In genomic region chr4:8224596-8225289, GRCh38 we compare ENCODE assay signal across 25 cellular contexts. TPM values are rescaled to one million over a fixed set of nuclear protein-coding genes. Genes with fewer than 3 reads are reported as not detected.
DNase-seq lines count a peak whose midpoint lies in the region; ATAC-seq and TF ChIP-seq lines count a peak whose summit lies in the region.
"Had no signal": no experiment of that assay in that cellular context is flagged by ENCODE, and none has a peak within 500 bp of the region (broad histone marks: within the 10 kb centered on the region; RNA-seq: fewer than 3 reads in every experiment).

No MANE protein-coding gene starts in this region.

- H3K4me3 ChIP-seq in BLaER1 treated with 17β-estradiol and CSF1 and Interleukin-3, amounts not matched to agents 10 nM and 100 nM, result peak overlapping the region in 2 of 10 experiments; percentile 21 to 46; a peak in 3 of 20 replicates
- H3K4me3 ChIP-seq in CD8-positive, alpha-beta memory T cell (ENCODE audit: low read length), result no peak overlapping the region
- H3K4me3 ChIP-seq in WERI-Rb-1 (ENCODE audit: low read depth, low read length) (no peak overlapping the region), mesendoderm (ENCODE audit: low read length) (no peak overlapping the region)
- H3K4me3 ChIP-seq: MG63, pancreas, transverse colon had no signal

- peak overlapping the region; percentile 84 to 96 (median 91) for H3K4me2 ChIP-seq in BLaER1 treated with 17β-estradiol and CSF1 and Interleukin-3, amounts not matched to agents 10 nM and 100 nM
- H3K4me2 ChIP-seq in mesendoderm (ENCODE audit: low read length), result no peak overlapping the region

- no peaks in the 10 kb centered on the region for H3K79me2 ChIP-seq in mesendoderm (ENCODE audit: control insufficient read depth, insufficient read depth, low read length)

- peak overlapping the region; percentile 82 for H2BK120ac ChIP-seq in mesendoderm (ENCODE audit: low read depth, low read length)

- H3K27me3 ChIP-seq in BLaER1 treated with 17β-estradiol and CSF1 and Interleukin-3, amounts not matched to agents 10 nM and 100 nM, result no peaks in the 10 kb centered on the region
- no peaks in the 10 kb centered on the region for H3K27me3 ChIP-seq in CD8-positive, alpha-beta memory T cell (ENCODE audit: insufficient read depth, low read length, poor library complexity, severe bottlenecking)
- H3K27me3 ChIP-seq in WERI-Rb-1 (ENCODE audit: insufficient read depth, low read depth, severe bottlenecking) (no peaks in the 10 kb centered on the region), mesendoderm (ENCODE audit: insufficient read depth, low read length, poor library complexity) (no peaks in the 10 kb centered on the region)
- H3K27me3 ChIP-seq: MG63, pancreas, transverse colon had no signal

- H3K27ac Mint-ChIP-seq in CD8-positive, alpha-beta memory T cell, result peak overlapping the region in 6 of 8 donors; percentile 29 to 87 (median 78)
- H3K27ac Mint-ChIP-seq: stimulated activated naive CD8-positive, alpha-beta T cell treated with anti-CD3 and anti-CD28 coated beads, Interleukin-15, amount 100 ng/mL, for 72 hours had no signal

- no peaks in the 10 kb centered on the region for H3K9me3 Mint-ChIP-seq in CD8-positive, alpha-beta memory T cell
- H3K9me3 Mint-ChIP-seq: stimulated activated naive CD8-positive, alpha-beta T cell treated with anti-CD3 and anti-CD28 coated beads, Interleukin-15, amount 100 ng/mL, for 72 hours; T-cell had no signal

- peaks cover 27 to 89% (median 50%) of the 10 kb centered on the region in 11 experiments; a peak in 20 of 22 replicates for H3K36me3 ChIP-seq in BLaER1 treated with 17β-estradiol and CSF1 and Interleukin-3, amounts not matched to agents 10 nM and 100 nM
- H3K36me3 ChIP-seq in CD8-positive, alpha-beta memory T cell (ENCODE audit: insufficient read depth, low read length), result peaks cover 13% of the 10 kb centered on the region
- H3K36me3 ChIP-seq in WERI-Rb-1 (peaks cover 5% of the 10 kb centered on the region), mesendoderm (ENCODE audit: control insufficient read depth, insufficient read depth, low read length) (no peaks in the 10 kb centered on the region)
- H3K36me3 ChIP-seq: MG63, transverse colon had no signal

- WGBS in mesendoderm (ENCODE audit: extremely low coverage, insufficient coverage, low lambda C conversion rate), result no CpG with 5 or more reads among the region's 13 CpGs

- peak overlapping the region; percentile 80 for H3K56ac ChIP-seq in mesendoderm (ENCODE audit: low read length)

- H3K23ac ChIP-seq in mesendoderm (ENCODE audit: low read length), result peak overlapping the region; percentile 68

- peak overlapping the region; percentile 24 to 92 (median 49) for H3K4me3 Mint-ChIP-seq in CD8-positive, alpha-beta memory T cell

- peak in 2 of 5 donors; percentile 24 to 65 for DNase-seq in CD8-positive, alpha-beta memory T cell
- DNase-seq in WERI-Rb-1 (no peak), mesendoderm (no peak), epidermal melanocyte (ENCODE audit: insufficient read length, low spot score) (no peak), AG08396 (ENCODE audit: low spot score) (no peak)
- DNase-seq: activated naive CD4-positive, alpha-beta T cell; anterior cingulate cortex; dermis blood vessel endothelial cell; hypothalamus; mammary epithelial cell; MG63; NCI-H146; NCI-H2171 treated with DMSO at 0.1 percent for 48 hours; NCI-H526 treated with DMSO at 0.1 percent for 48 hours; SHP77; stimulated activated CD4-positive, alpha-beta T cell treated with anti-CD3 and anti-CD28 coated beads, Interleukin-2, amount 100 ng/mL, for 48 hours; stimulated activated naive CD8-positive, alpha-beta T cell treated with anti-CD3 and anti-CD28 coated beads, Interleukin-15, amount 100 ng/mL, for 72 hours; transverse colon had no signal

- peak overlapping the region; percentile 96 for H3K4ac ChIP-seq in mesendoderm (ENCODE audit: low read depth, low read length)

- peak overlapping the region in 4 of 11 experiments; percentile 11 to 47 (median 37); a peak in 4 of 22 replicates for H3K9ac ChIP-seq in BLaER1 treated with 17β-estradiol and CSF1 and Interleukin-3, amounts not matched to agents 10 nM and 100 nM
- no peak overlapping the region for H3K9ac ChIP-seq in mesendoderm (ENCODE audit: low read length)

- no peaks in the 10 kb centered on the region for H3K79me1 ChIP-seq in mesendoderm (ENCODE audit: low read length)

- no peak overlapping the region for H4K5ac ChIP-seq in mesendoderm (ENCODE audit: low read length)

- peaks cover 0 to 100% (median 15%) of the 10 kb centered on the region in 11 experiments; a peak in 10 of 22 replicates for H4K20me1 ChIP-seq in BLaER1 treated with 17β-estradiol and CSF1 and Interleukin-3, amounts not matched to agents 10 nM and 100 nM

- H2BK5ac ChIP-seq in mesendoderm (ENCODE audit: low read length), result peak overlapping the region; percentile 83

- H3K4me1 Mint-ChIP-seq in CD8-positive, alpha-beta memory T cell, result peaks cover 42 to 87% (median 45%) of the 10 kb centered on the region in 3 donors

- no peak overlapping the region for H2BK15ac ChIP-seq in mesendoderm (replicated peaks; ENCODE audit: low read depth)

- H3K4me1 ChIP-seq in BLaER1 treated with 17β-estradiol and CSF1 and Interleukin-3, amounts not matched to agents 10 nM and 100 nM, result peaks cover 77 to 100% (median 98%) of the 10 kb centered on the region in 10 experiments
- peaks cover 72% of the 10 kb centered on the region for H3K4me1 ChIP-seq in CD8-positive, alpha-beta memory T cell (ENCODE audit: insufficient read depth, low read length)
- peaks cover 13% of the 10 kb centered on the region for H3K4me1 ChIP-seq in mesendoderm (ENCODE audit: control insufficient read depth, low read depth, low read length)

- CTCF ChIA-PET in CD8-positive, alpha-beta memory T cell (lab: Charles Lee), result interaction anchor here (1.4 to 3.1 kb wide), 3 partner anchors 13 to 48 kb away, joined by 4 to 8 read pairs (median 7); no protein-coding TSS in a partner anchor

- H3K27me3 Mint-ChIP-seq in CD8-positive, alpha-beta memory T cell, result no peaks in the 10 kb centered on the region
- H3K27me3 Mint-ChIP-seq: T-cell had no signal

- H2AK5ac ChIP-seq in mesendoderm (ENCODE audit: low read length), result peak overlapping the region; percentile 68

- no peak for TF ChIP-seq CTCF in WERI-Rb-1 (IDR thresholded peaks at IDR 0.05; ENCODE audit: low read depth, low read length)

- H3K18ac ChIP-seq in mesendoderm (ENCODE audit: low read length), result peak overlapping the region; percentile 73

- H3K36me3 Mint-ChIP-seq in CD8-positive, alpha-beta memory T cell, result peaks cover 0 to 42% (median 17%) of the 10 kb centered on the region in 3 donors

- H3K9me3 ChIP-seq in BLaER1 treated with 17β-estradiol and CSF1 and Interleukin-3, amounts not matched to agents 10 nM and 100 nM (replicated peaks in 1 of 11), result peaks cover 0 to 11% (median 0%) of the 10 kb centered on the region in 11 experiments; a peak in 2 of 22 replicates
- no peaks in the 10 kb centered on the region for H3K9me3 ChIP-seq in CD8-positive, alpha-beta memory T cell (ENCODE audit: low read length)
- H3K9me3 ChIP-seq in WERI-Rb-1 (ENCODE audit: severe bottlenecking), result no peaks in the 10 kb centered on the region
- H3K9me3 ChIP-seq: MG63, pancreas, transverse colon had no signal

- POLR2A ChIA-PET in CD8-positive, alpha-beta memory T cell (lab: Charles Lee), result interaction anchor here (0.6 to 0.7 kb wide), 2 partner anchors 10 to 60 kb away, joined by 3 read pairs; no protein-coding TSS in a partner anchor

- ATAC-seq in GM18519 (IDR thresholded peaks at IDR 0.05; ENCODE audit: low FRiP score, unreplicated experiment), result no peak
- ATAC-seq: HCT116; pancreas; stimulated activated naive CD8-positive, alpha-beta T cell treated with anti-CD3 and anti-CD28 coated beads, Interleukin-15, amount 100 ng/mL, for 72 hours; T-cell had no signal

- peak overlapping the region in 7 of 11 experiments; percentile 3 to 59 (median 53); a peak in 10 of 22 replicates for H3K27ac ChIP-seq in BLaER1 treated with 17β-estradiol and CSF1 and Interleukin-3, amounts not matched to agents 10 nM and 100 nM
- no peak overlapping the region for H3K27ac ChIP-seq in CD8-positive, alpha-beta memory T cell (ENCODE audit: low read depth, low read length)
- H3K27ac ChIP-seq in WERI-Rb-1 (peak overlapping the region; percentile 75), mesendoderm (ENCODE audit: low read depth, low read length) (no peak overlapping the region)
- H3K27ac ChIP-seq: epithelial cell of prostate, transverse colon had no signal

- H4K8ac ChIP-seq in mesendoderm (ENCODE audit: low read depth, low read length), result no peak overlapping the region

RNA-seq across cellular contexts. Expression of gene SH3TC1, which starts 25.7 kb away (rescaled TPM):
- 1 to 10 TPM; 7.5 to 8.9 TPM for total RNA-seq in CD8-positive, alpha-beta memory T cell
- 12.2 TPM for polyA plus RNA-seq in CD8-positive, alpha-beta memory T cell
- polyA plus RNA-seq in mesendoderm (2013, experiment 1 of 2), result 0.17 TPM
- polyA plus RNA-seq in mesendoderm (2013, experiment 2 of 2), result 0.13 TPM

RNA-seq across cellular contexts. Expression of gene HTRA3, which starts 44.8 kb away (rescaled TPM):
- total RNA-seq in CD8-positive, alpha-beta memory T cell, result not detected
- not detected for polyA plus RNA-seq in CD8-positive, alpha-beta memory T cell
- 1.8 TPM for polyA plus RNA-seq in mesendoderm (2013, experiment 1 of 2)
- polyA plus RNA-seq in mesendoderm (2013, experiment 2 of 2), result 1.9 TPM
- polyA plus RNA-seq: keratinocyte, mammary epithelial cell had no signal

Comparison
In these comparisons a context has a peak if more than half of its experiments do, and no peak if none do; other contexts are left out.
1. H3K27ac ChIP-seq: peak in BLaER1 treated with 17β-estradiol and CSF1 and Interleukin-3, amounts not matched to agents 10 nM and 100 nM (7 of 11) and WERI-Rb-1 (single experiment); none in CD8-positive, alpha-beta memory T cell (single experiment) and mesendoderm (single experiment).